Comparison of ENCODE assay signal across 8 cellular contexts in the genomic region with DNA sequence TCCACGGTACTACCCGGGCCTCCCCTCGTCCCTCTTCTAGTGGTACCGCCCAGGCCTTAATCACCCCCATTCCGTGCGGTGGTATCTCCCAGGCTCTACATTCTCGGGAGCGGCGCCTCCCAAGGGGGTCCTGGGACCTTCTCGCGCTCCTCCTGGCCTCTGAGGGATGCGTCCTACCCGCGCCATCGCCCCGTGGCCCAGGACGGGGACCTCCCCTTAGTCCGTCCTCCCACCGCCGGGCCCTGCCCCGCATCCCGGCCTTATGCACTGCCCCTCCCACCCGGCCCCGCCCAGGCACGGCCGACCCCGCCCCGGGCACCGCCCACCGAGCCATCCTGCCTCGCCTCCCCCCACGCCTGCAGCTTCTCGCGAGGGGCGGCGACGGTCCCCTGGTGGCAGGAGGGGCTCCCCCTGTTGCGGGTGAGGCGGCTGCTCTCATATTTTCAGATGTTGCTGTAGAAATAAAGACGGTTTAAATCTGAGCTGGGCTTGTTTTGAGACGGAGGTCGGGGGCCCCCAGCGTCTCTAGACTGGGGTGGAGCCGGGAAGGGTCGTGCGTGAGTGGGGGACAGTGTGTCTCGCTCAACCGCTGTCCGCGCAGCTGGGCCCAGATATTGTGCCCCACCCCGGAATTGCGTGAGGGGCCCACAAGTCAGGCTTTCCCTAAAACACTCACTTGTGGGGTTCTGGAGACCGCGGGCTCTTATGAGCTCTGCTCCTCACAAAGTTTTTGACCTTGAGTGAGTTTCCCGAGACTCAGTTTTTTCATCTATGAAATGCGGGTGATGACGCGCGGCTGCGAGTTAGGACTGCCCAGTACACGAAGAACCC. TPM values are rescaled to one million over a fixed set of nuclear protein-coding genes. Genes with fewer than 3 reads are reported as not detected.
DNase-seq lines count a peak whose midpoint lies in the region; ATAC-seq and TF ChIP-seq lines count a peak whose summit lies in the region.

No MANE protein-coding gene starts in this region.

- no TSS peak for BruUV-seq in OCI-LY7 (replicated peaks; lab: Mats Ljungman, UMichigan)

- peaks cover 71% of the 10 kb centered on the region for H3K36me3 ChIP-seq in OCI-LY7 (ENCODE audit: insufficient read depth, low read length)
- peaks cover 13 to 40% of the 10 kb centered on the region in 2 donors for H3K36me3 ChIP-seq in muscle layer of duodenum (ENCODE audit: control insufficient read depth in 1 of 2, insufficient read depth in 2 of 2, low read length in 2 of 2)

- H3K9me3 Mint-ChIP-seq in CD14-positive monocyte: no peaks in the 10 kb centered on the region
- H3K9me3 Mint-ChIP-seq in activated T-cell treated with anti-CD3 and anti-CD28 coated beads, Interleukin-2, amount 50 U/mL, for 4 hours: no peaks in the 10 kb centered on the region

- H3K9me2 ChIP-seq in OCI-LY7 (ENCODE audit: insufficient read depth, low read length): no peaks in the 10 kb centered on the region

- POLR2A ChIA-PET in OCI-LY7 (lab: Charles Lee): interaction anchor here (0.6 to 1.1 kb wide), 2 partner anchors 44 to 749 kb away, joined by 3 to 4 read pairs; no protein-coding TSS in a partner anchor

- peaks cover 24% of the 10 kb centered on the region for H3K79me2 ChIP-seq in OCI-LY7 (ENCODE audit: insufficient read depth, low read depth, low read length)

- H3K27me3 Mint-ChIP-seq in CD14-positive monocyte (ENCODE audit: low read depth in 3 of 3): peaks cover 0 to 4% (median 3%) of the 10 kb centered on the region in 3 donors
- no peaks in the 10 kb centered on the region for H3K27me3 Mint-ChIP-seq in activated T-cell treated with anti-CD3 and anti-CD28 coated beads, Interleukin-2, amount 50 U/mL, for 4 hours (ENCODE audit: low read depth)

- peak overlapping the region; percentile 90 to 99 (median 96) for H3K27ac Mint-ChIP-seq in CD14-positive monocyte

- peak; percentile 49 for ATAC-seq in HG03460 (IDR thresholded peaks at IDR 0.05; ENCODE audit: unreplicated experiment)
- peak; percentile 63 to 69 for ATAC-seq in activated T-cell treated with anti-CD3 and anti-CD28 coated beads, Interleukin-2, amount 50 U/mL, for 4 hours
- peak; percentile 76 for ATAC-seq in esophagus mucosa

- H3K4me1 ChIP-seq in OCI-LY7 (ENCODE audit: insufficient read depth, low read length, poor library complexity, severe bottlenecking) (peaks cover 24% of the 10 kb centered on the region), muscle layer of duodenum (ENCODE audit: control insufficient read depth in 1 of 2, insufficient read depth in 2 of 2, low read length in 2 of 2) (peaks cover 0 to 28% of the 10 kb centered on the region in 2 donors)

- H3K27me3 ChIP-seq in muscle layer of duodenum (ENCODE audit: low read depth, low read length): no peaks in the 10 kb centered on the region

- peaks cover 33% of the 10 kb centered on the region for H3K4me1 Mint-ChIP-seq in CD14-positive monocyte
- H3K4me1 Mint-ChIP-seq in activated T-cell treated with anti-CD3 and anti-CD28 coated beads, Interleukin-2, amount 50 U/mL, for 4 hours (ENCODE audit: low read depth): peaks cover 38% of the 10 kb centered on the region

- DNase-seq in CD14-positive monocyte (ENCODE audit: low spot score) (peak; percentile 75), GM19240 (ENCODE audit: insufficient read length, low spot score) (peak; percentile 57), OCI-LY7 (ENCODE audit: low spot score) (peak; percentile 87)
- peak; percentile 83 for DNase-seq in activated T-cell treated with anti-CD3 and anti-CD28 coated beads, Interleukin-2, amount 50 U/mL, for 4 hours
- DNase-seq in stimulated activated CD8-positive, alpha-beta memory T cell treated with anti-CD3 and anti-CD28 coated beads, Interleukin-7, amount 100 ng/mL, for 1 hour (ENCODE audit: low read depth in 2 of 2): peak; percentile 69 to 71

- no peaks in the 10 kb centered on the region for H3K9me3 ChIP-seq in OCI-LY7 (ENCODE audit: low read length)
- no peaks in the 10 kb centered on the region for H3K9me3 ChIP-seq in muscle layer of duodenum (ENCODE audit: control insufficient read depth in 1 of 2, low read length in 2 of 2)

- CTCF ChIA-PET in OCI-LY7 (lab: Charles Lee; ENCODE audit: unreplicated experiment): interaction anchor here (0.6 kb wide), 1 partner anchor 22 kb away, joined by 3 read pairs; the partner anchor contains the start of gene YIF1A

- peak overlapping the region; percentile 93 to 98 for H3K4me3 Mint-ChIP-seq in CD14-positive monocyte
- H3K4me3 Mint-ChIP-seq in activated T-cell treated with anti-CD3 and anti-CD28 coated beads, Interleukin-2, amount 50 U/mL, for 4 hours: peak overlapping the region; percentile 96

- H3K27ac ChIP-seq in OCI-LY7 (ENCODE audit: low read depth, low read length, poor library complexity, severe bottlenecking) (peak overlapping the region; percentile 84), muscle layer of duodenum (ENCODE audit: low read length) (peak overlapping the region; percentile 98)

- H4K20me1 ChIP-seq in OCI-LY7 (ENCODE audit: insufficient read depth, low read length): no peaks in the 10 kb centered on the region

- intact Hi-C loops in CD14-positive monocyte (cut with micrococcal nuclease) (loop anchor here in 1 of 2 donors (2.0 kb wide), 1 partner anchor 21 kb away; the partner anchor contains the start of gene YIF1A), OCI-LY7 (cut with micrococcal nuclease; ENCODE audit: unreplicated experiment) (loop anchor here (5.0 kb wide), 2 partner anchors 265 to 410 kb away; partner anchors contain the start of genes BANF1, CFL1 and EIF1AD)

- peak overlapping the region; percentile 96 for H3K4me2 ChIP-seq in OCI-LY7 (ENCODE audit: low read length)

- H2AFZ ChIP-seq in OCI-LY7 (ENCODE audit: low read length): peak overlapping the region; percentile 72; the same call in 1 of the 2 replicates

- H3K4me3 ChIP-seq in OCI-LY7 (ENCODE audit: low read depth, low read length, poor library complexity, severe bottlenecking): peak overlapping the region; percentile 100
- H3K4me3 ChIP-seq in muscle layer of duodenum (ENCODE audit: low read depth in 1 of 2, low read length in 2 of 2): peak overlapping the region; percentile 87 to 89

- peaks cover 16 to 19% of the 10 kb centered on the region in 2 donors for H3K36me3 Mint-ChIP-seq in CD14-positive monocyte
- H3K36me3 Mint-ChIP-seq in activated T-cell treated with anti-CD3 and anti-CD28 coated beads, Interleukin-2, amount 50 U/mL, for 4 hours (ENCODE audit: insufficient read depth): peaks cover 17% of the 10 kb centered on the region

- TF ChIP-seq CTCF in CD14-positive monocyte (IDR thresholded peaks at IDR 0.05): no peak
- TF ChIP-seq CTCF in OCI-LY7 (conservative IDR thresholded peaks at IDR 0.05; ENCODE audit: low read length): peak; percentile 33; the same call in 1 of the 2 replicates

RNA-seq across cellular contexts. Expression of gene RAB1B, which starts 0.8 kb away (rescaled TPM):
- polyA plus RNA-seq in CD14-positive monocyte: 10 to 100 TPM; 17.9 to 18.8 TPM
- total RNA-seq in OCI-LY7 (2014; rRNA removed; shearing (Covaris generic)): 69.2 and 77.7 TPM in 2 replicates
- total RNA-seq in OCI-LY7 (2022): 81.8 and 88.1 TPM in 2 replicates
- total RNA-seq in activated T-cell treated with anti-CD3 and anti-CD28 coated beads, Interleukin-2, amount 50 U/mL, for 4 hours: 100 to 1,000 TPM; 118 to 125 (median 120) TPM
- 145 TPM for total RNA-seq in esophagus mucosa

RNA-seq across cellular contexts. Expression of gene KLC2, which starts 10.1 kb away (rescaled TPM):
- polyA plus RNA-seq in CD14-positive monocyte: under 1 TPM; 0.67 to 0.90 TPM
- 19.8 and 22.1 TPM in 2 replicates for total RNA-seq in OCI-LY7 (2014; rRNA removed; shearing (Covaris generic))
- total RNA-seq in OCI-LY7 (2022) (43.6 and 55.2 TPM in 2 replicates), esophagus mucosa (14.2 TPM)
- 10 to 100 TPM; 86.3 to 92.2 (median 89.2) TPM for total RNA-seq in activated T-cell treated with anti-CD3 and anti-CD28 coated beads, Interleukin-2, amount 50 U/mL, for 4 hours

RNA-seq across cellular contexts. Expression of gene CNIH2, which starts 10.4 kb away (rescaled TPM):
- not detected for polyA plus RNA-seq in CD14-positive monocyte
- 0.23 and 0.60 TPM in 2 replicates for total RNA-seq in OCI-LY7 (2014; rRNA removed; shearing (Covaris generic))
- total RNA-seq in OCI-LY7 (2022) (2.7 and 3.5 TPM in 2 replicates), esophagus mucosa (0.52 TPM)
- total RNA-seq in activated T-cell treated with anti-CD3 and anti-CD28 coated beads, Interleukin-2, amount 50 U/mL, for 4 hours: 1 to 10 TPM; 1.4 to 1.8 (median 1.7) TPM

RNA-seq across cellular contexts. Expression of gene YIF1A, which starts 21.3 kb away (rescaled TPM):
- polyA plus RNA-seq in CD14-positive monocyte: 10 to 100 TPM; 63.8 to 81.1 TPM
- 63.9 and 73.4 TPM in 2 replicates for total RNA-seq in OCI-LY7 (2014; rRNA removed; shearing (Covaris generic))
- 44.9 and 57.2 TPM in 2 replicates for total RNA-seq in OCI-LY7 (2022)
- total RNA-seq in activated T-cell treated with anti-CD3 and anti-CD28 coated beads, Interleukin-2, amount 50 U/mL, for 4 hours: 100 to 1,000 TPM; 154 to 170 (median 159) TPM
- 69.7 TPM for total RNA-seq in esophagus mucosa

RNA-seq across cellular contexts. Expression of gene TMEM151A, which starts 24.1 kb away (rescaled TPM):
- polyA plus RNA-seq in CD14-positive monocyte: not detected
- total RNA-seq in OCI-LY7 (2014; rRNA removed; shearing (Covaris generic)): not detected in 2 replicates
- total RNA-seq in OCI-LY7 (2022) (not detected in 2 replicates), esophagus mucosa (not detected)
- under 1 TPM in 1 of 3 donors, not detected in 2; 0.11 TPM for total RNA-seq in activated T-cell treated with anti-CD3 and anti-CD28 coated beads, Interleukin-2, amount 50 U/mL, for 4 hours

Comparison
In these comparisons a context has a peak if more than half of its experiments do, and no peak if none do; other contexts are left out.
1. Peak in every context shown above with its lines: DNase-seq, ATAC-seq, H3K4me3 ChIP-seq and H3K27ac ChIP-seq.